In the genomic region with DNA sequence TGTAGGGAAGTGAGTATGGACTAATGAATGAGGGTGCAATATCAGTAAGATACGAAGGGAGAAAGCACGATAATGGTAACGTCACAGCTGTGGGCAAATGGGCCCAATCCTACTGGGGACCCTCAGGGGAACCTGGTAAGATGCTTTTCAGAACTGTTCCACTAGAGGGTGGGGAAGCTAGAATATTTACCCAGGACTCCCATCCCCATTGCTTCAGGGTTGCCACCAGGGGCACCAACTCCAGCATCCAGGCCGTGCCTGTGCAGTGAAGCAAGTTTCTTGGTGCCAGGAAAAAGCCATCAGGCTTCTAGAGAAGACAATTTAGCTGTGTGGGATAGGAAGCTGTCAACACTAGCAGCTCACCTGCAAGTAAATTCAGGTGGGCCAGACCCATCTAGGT, we compare ENCODE assay signal across 9 cellular contexts.
DNase-seq lines count a peak whose midpoint lies in the region; ATAC-seq and TF ChIP-seq lines count a peak whose summit lies in the region.
"Had no signal": no experiment of that assay in that cellular context is flagged by ENCODE, and none has a peak within 500 bp of the region (broad histone marks: within the 10 kb centered on the region; RNA-seq: fewer than 3 reads in every experiment).

No MANE protein-coding gene starts in this region.

- intact Hi-C loops in OCI-LY7 (cut with micrococcal nuclease; ENCODE audit: unreplicated experiment), result no loop called here
- intact Hi-C loops in activated CD4-positive, alpha-beta memory T cell treated with anti-CD3 and anti-CD28 coated beads for 36 hours (cut with micrococcal nuclease), result no loop called here
- intact Hi-C loops in thyroid gland (cut with DNase I), result loop anchor here (10.0 kb wide), 1 partner anchor 62 kb away; no protein-coding TSS in a partner anchor

- TF ChIP-seq POLR2A in thyroid gland (IDR thresholded peaks at IDR 0.05), result no peak

- peaks cover 5% of the 10 kb centered on the region for H3K27me3 Mint-ChIP-seq in glutamatergic neuron (ENCODE audit: unreplicated experiment)
- H3K27me3 Mint-ChIP-seq in activated CD4-positive, alpha-beta memory T cell treated with anti-CD3 and anti-CD28 coated beads for 36 hours, result no peaks in the 10 kb centered on the region
- peaks cover 4% of the 10 kb centered on the region for H3K27me3 Mint-ChIP-seq in activated naive CD4-positive, alpha-beta T cell treated with anti-CD3 and anti-CD28 coated beads, Interleukin-2, amount 10 ng/mL, durations not matched to agents 7 days and 5 days
- H3K27me3 Mint-ChIP-seq: stimulated activated memory B cell treated with anti-CD40 and anti-IgM and Interleukin-4, amounts not matched to agents 10 μg/mL and 1 μg/mL and 100 μg/mL, for 72 hours had no signal

- H3K27me3 ChIP-seq in thyroid gland, result no peaks in the 10 kb centered on the region

- H3K4me1 Mint-ChIP-seq in glutamatergic neuron (ENCODE audit: low read depth, unreplicated experiment), result peaks cover 18% of the 10 kb centered on the region
- no peaks in the 10 kb centered on the region for H3K4me1 Mint-ChIP-seq in activated CD4-positive, alpha-beta memory T cell treated with anti-CD3 and anti-CD28 coated beads for 36 hours (ENCODE audit: low read depth)
- H3K4me1 Mint-ChIP-seq in activated naive CD4-positive, alpha-beta T cell treated with anti-CD3 and anti-CD28 coated beads, Interleukin-2, amount 10 ng/mL, durations not matched to agents 7 days and 5 days, result no peaks in the 10 kb centered on the region
- H3K4me1 Mint-ChIP-seq: stimulated activated memory B cell treated with anti-CD40 and anti-IgM and Interleukin-4, amounts not matched to agents 10 μg/mL and 1 μg/mL and 100 μg/mL, for 72 hours had no signal

- H3K4me3 Mint-ChIP-seq in glutamatergic neuron (ENCODE audit: unreplicated experiment), result no peak overlapping the region
- H3K4me3 Mint-ChIP-seq in activated CD4-positive, alpha-beta memory T cell treated with anti-CD3 and anti-CD28 coated beads for 36 hours, result no peak overlapping the region
- no peak overlapping the region for H3K4me3 Mint-ChIP-seq in activated naive CD4-positive, alpha-beta T cell treated with anti-CD3 and anti-CD28 coated beads, Interleukin-2, amount 10 ng/mL, durations not matched to agents 7 days and 5 days
- H3K4me3 Mint-ChIP-seq: stimulated activated memory B cell treated with anti-CD40 and anti-IgM and Interleukin-4, amounts not matched to agents 10 μg/mL and 1 μg/mL and 100 μg/mL, for 72 hours had no signal

- TF ChIP-seq CTCF in C4-2B (conservative IDR thresholded peaks at IDR 0.05) (peak; percentile 38), OCI-LY7 (conservative IDR thresholded peaks at IDR 0.05; ENCODE audit: low read length) (peak; percentile 62), glutamatergic neuron (IDR thresholded peaks at IDR 0.05; ENCODE audit: partially characterized antibody, unreplicated experiment) (peak; percentile 43), thyroid gland (IDR thresholded peaks at IDR 0.05) (no peak)

- BruUV-seq in OCI-LY7 (replicated peaks; lab: Mats Ljungman, UMichigan), result no TSS peak

- peak; percentile 19 for DNase-seq in OCI-LY7 (ENCODE audit: low spot score)
- peak; percentile 27 for DNase-seq in glutamatergic neuron
- DNase-seq in activated CD4-positive, alpha-beta memory T cell treated with anti-CD3 and anti-CD28 coated beads for 36 hours, result no peak
- no peak for DNase-seq in activated naive CD4-positive, alpha-beta T cell treated with anti-CD3 and anti-CD28 coated beads, Interleukin-2, amount 10 ng/mL, durations not matched to agents 7 days and 5 days
- no peak for DNase-seq in thyroid gland

- no peak overlapping the region for H3K27ac Mint-ChIP-seq in glutamatergic neuron (ENCODE audit: unreplicated experiment)
- H3K27ac Mint-ChIP-seq in activated CD4-positive, alpha-beta memory T cell treated with anti-CD3 and anti-CD28 coated beads for 36 hours, result no peak overlapping the region
- no peak overlapping the region for H3K27ac Mint-ChIP-seq in activated naive CD4-positive, alpha-beta T cell treated with anti-CD3 and anti-CD28 coated beads, Interleukin-2, amount 10 ng/mL, durations not matched to agents 7 days and 5 days
- H3K27ac Mint-ChIP-seq: stimulated activated memory B cell treated with anti-CD40 and anti-IgM and Interleukin-4, amounts not matched to agents 10 μg/mL and 1 μg/mL and 100 μg/mL, for 72 hours had no signal

- no peak overlapping the region for H3K4me3 ChIP-seq in OCI-LY7 (ENCODE audit: low read depth, low read length, poor library complexity, severe bottlenecking)
- H3K4me3 ChIP-seq in thyroid gland (replicated peaks in 1 of 3), result no peak overlapping the region

- peak; percentile 46 for ATAC-seq in GM18907 (IDR thresholded peaks at IDR 0.05; ENCODE audit: unreplicated experiment)
- ATAC-seq in esophagus mucosa, result no peak
- ATAC-seq: stimulated activated memory B cell treated with anti-CD40 and anti-IgM and Interleukin-4, amounts not matched to agents 10 μg/mL and 1 μg/mL and 100 μg/mL, for 72 hours had no signal

- no peaks in the 10 kb centered on the region for H4K20me1 ChIP-seq in OCI-LY7 (ENCODE audit: insufficient read depth, low read length)

- H3K4me1 ChIP-seq in OCI-LY7 (ENCODE audit: insufficient read depth, low read length, poor library complexity, severe bottlenecking) (no peaks in the 10 kb centered on the region), thyroid gland (no peaks in the 10 kb centered on the region)

- H3K9me3 Mint-ChIP-seq in glutamatergic neuron (ENCODE audit: unreplicated experiment), result peaks cover 1% of the 10 kb centered on the region
- no peaks in the 10 kb centered on the region for H3K9me3 Mint-ChIP-seq in activated CD4-positive, alpha-beta memory T cell treated with anti-CD3 and anti-CD28 coated beads for 36 hours
- no peaks in the 10 kb centered on the region for H3K9me3 Mint-ChIP-seq in activated naive CD4-positive, alpha-beta T cell treated with anti-CD3 and anti-CD28 coated beads, Interleukin-2, amount 10 ng/mL, durations not matched to agents 7 days and 5 days
- H3K9me3 Mint-ChIP-seq: stimulated activated memory B cell treated with anti-CD40 and anti-IgM and Interleukin-4, amounts not matched to agents 10 μg/mL and 1 μg/mL and 100 μg/mL, for 72 hours had no signal

- no peaks in the 10 kb centered on the region for H3K9me3 ChIP-seq in OCI-LY7 (ENCODE audit: low read length)
- no peaks in the 10 kb centered on the region for H3K9me3 ChIP-seq in thyroid gland

- H3K79me2 ChIP-seq in OCI-LY7 (ENCODE audit: insufficient read depth, low read depth, low read length), result no peaks in the 10 kb centered on the region

- H3K27ac ChIP-seq in C4-2B (no peak overlapping the region), OCI-LY7 (ENCODE audit: low read depth, low read length, poor library complexity, severe bottlenecking) (no peak overlapping the region), thyroid gland (no peak overlapping the region)

- no peaks in the 10 kb centered on the region for H3K36me3 Mint-ChIP-seq in glutamatergic neuron (ENCODE audit: unreplicated experiment)
- H3K36me3 Mint-ChIP-seq in activated CD4-positive, alpha-beta memory T cell treated with anti-CD3 and anti-CD28 coated beads for 36 hours, result no peaks in the 10 kb centered on the region
- no peaks in the 10 kb centered on the region for H3K36me3 Mint-ChIP-seq in activated naive CD4-positive, alpha-beta T cell treated with anti-CD3 and anti-CD28 coated beads, Interleukin-2, amount 10 ng/mL, durations not matched to agents 7 days and 5 days
- H3K36me3 Mint-ChIP-seq: stimulated activated memory B cell treated with anti-CD40 and anti-IgM and Interleukin-4, amounts not matched to agents 10 μg/mL and 1 μg/mL and 100 μg/mL, for 72 hours had no signal

- CTCF ChIA-PET in OCI-LY7 (lab: Charles Lee; ENCODE audit: unreplicated experiment), result no interaction called here
- CTCF ChIA-PET in activated CD4-positive, alpha-beta memory T cell treated with anti-CD3 and anti-CD28 coated beads for 36 hours (lab: Charles Lee), result interaction anchor here (1.2 kb wide), 1 partner anchor 31 kb away, joined by 3 read pairs; no protein-coding TSS in a partner anchor
- CTCF ChIA-PET in activated naive CD4-positive, alpha-beta T cell treated with anti-CD3 and anti-CD28 coated beads, Interleukin-2, amount 10 ng/mL, durations not matched to agents 7 days and 5 days (lab: Charles Lee), result no interaction called here

- POLR2A ChIA-PET in OCI-LY7 (lab: Charles Lee), result interaction anchor here (0.5 kb wide), 1 partner anchor 70 kb away, joined by 3 read pairs; no protein-coding TSS in a partner anchor
- POLR2A ChIA-PET in activated CD4-positive, alpha-beta memory T cell treated with anti-CD3 and anti-CD28 coated beads for 36 hours (lab: Charles Lee), result no interaction called here

- no peak overlapping the region for H3K4me2 ChIP-seq in OCI-LY7 (ENCODE audit: low read length)

- WGBS in thyroid gland, 2 donors, result 80 to 83% methylated on average over 4 of the region's 4 CpGs

- no peaks in the 10 kb centered on the region for H3K9me2 ChIP-seq in OCI-LY7 (ENCODE audit: insufficient read depth, low read length)

- H3K36me3 ChIP-seq in OCI-LY7 (ENCODE audit: insufficient read depth, low read length), result no peaks in the 10 kb centered on the region
- H3K36me3 ChIP-seq in thyroid gland, result no peaks in the 10 kb centered on the region

- H2AFZ ChIP-seq in OCI-LY7 (ENCODE audit: low read length), result no peak overlapping the region

Comparison
In these comparisons a context has a peak if more than half of its experiments do, and no peak if none do; other contexts are left out.
1. CTCF ChIP-seq: peak in C4-2B (single experiment), OCI-LY7 (single experiment) and glutamatergic neuron (single experiment); none in thyroid gland (0 of 6).
2. DNase-seq: peak in OCI-LY7 (single experiment) and glutamatergic neuron (single experiment); none in activated CD4-positive, alpha-beta memory T cell treated with anti-CD3 and anti-CD28 coated beads for 36 hours (single experiment), activated naive CD4-positive, alpha-beta T cell treated with anti-CD3 and anti-CD28 coated beads, Interleukin-2, amount 10 ng/mL, durations not matched to agents 7 days and 5 days (single experiment) and thyroid gland (0 of 2).